8 cellular contexts compared by ENCODE assay signal in the genomic region with DNA sequence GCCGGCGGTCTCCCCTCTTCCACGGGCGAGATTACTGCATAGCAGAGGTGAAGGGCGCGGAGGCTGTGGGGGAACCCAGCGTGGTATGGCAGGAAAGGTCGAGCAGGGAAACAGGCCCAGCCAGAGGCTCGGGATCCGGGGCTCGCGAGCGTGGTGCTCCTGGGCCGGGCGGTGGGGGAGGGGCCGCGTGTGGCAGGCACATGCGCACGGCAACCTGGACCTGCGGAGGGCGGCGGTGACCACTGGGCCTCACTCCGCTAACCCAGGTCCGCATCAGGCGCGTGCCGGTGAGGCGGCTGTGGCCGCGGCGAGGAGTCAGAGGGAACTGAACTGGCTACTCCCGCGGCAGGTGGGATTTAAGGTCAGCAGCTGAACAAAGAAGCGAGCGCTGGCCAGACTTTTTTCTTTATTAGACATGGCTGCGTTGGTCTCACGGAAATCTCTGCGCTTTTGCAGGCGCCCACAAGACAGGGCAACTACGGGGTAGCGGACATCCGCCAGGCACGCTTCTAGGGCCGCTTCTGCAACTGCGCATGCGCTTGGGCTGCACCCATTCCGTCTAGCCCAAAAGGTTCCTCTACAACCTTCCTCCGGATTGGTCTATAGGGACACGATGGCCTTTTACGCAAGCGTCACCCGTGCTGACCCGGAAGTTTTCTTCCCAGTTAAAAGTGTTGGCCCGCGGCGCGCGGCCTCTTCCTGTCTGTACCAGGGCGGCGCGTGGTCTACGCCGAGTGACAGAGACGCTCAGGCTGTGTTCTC. TPM values are rescaled to one million over a fixed set of nuclear protein-coding genes. Genes with fewer than 3 reads are reported as not detected.
A peak's percentile ranks its signal among the peaks of the same experiment; 100 is the strongest.
DNase-seq lines count a peak whose midpoint lies in the region; ATAC-seq, FAIRE-seq and TF ChIP-seq lines count a peak whose summit lies in the region.

A gene (plus strand): TSS at position 694 of the 762 bp plus-strand sequence. CDS start 869 bp downstream, outside the sequence.

- TF ChIP-seq CTCF in OCI-LY3 (IDR thresholded peaks at IDR 0.05; ENCODE audit: low read depth, low read length) (no peak), endothelial cell of umbilical vein (IDR thresholded peaks at IDR 0.05; ENCODE audit: extremely low read depth in 1 of 2, insufficient read depth in 1 of 2, low read depth in 1 of 2, low read length in 2 of 2) (no peak)

- TF ChIP-seq POLR2A in endothelial cell of umbilical vein (IDR thresholded peaks at IDR 0.05; ENCODE audit: low read depth, low read length): peak; percentile 97

- no peaks in the 10 kb centered on the region for H3K9me1 ChIP-seq in endothelial cell of umbilical vein (replicated peaks; ENCODE audit: control insufficient read depth, extremely low read depth, insufficient read depth, low read length)

- peak within 1 kb of the TSS; percentile 94 for H3K4me2 ChIP-seq in OCI-LY3 (ENCODE audit: low read length)
- peak within 1 kb of the TSS; percentile 76 for H3K4me2 ChIP-seq in endothelial cell of umbilical vein (ENCODE audit: insufficient read depth, low read length)

- POLR2A ChIA-PET in endothelial cell of umbilical vein (lab: Charles Lee): no interaction called here

- H2AFZ ChIP-seq in OCI-LY3 (ENCODE audit: low read depth, low read length) (no peak within 1 kb of the TSS), endothelial cell of umbilical vein (ENCODE audit: low read depth, low read length) (peak within 1 kb of the TSS; percentile 66)

- H3K9me3 ChIP-seq in OCI-LY3 (ENCODE audit: insufficient read depth, low read length): no peaks in the 10 kb centered on the region
- no peaks in the 10 kb centered on the region for H3K9me3 ChIP-seq in endothelial cell of umbilical vein (replicated peaks; ENCODE audit: control insufficient read depth, insufficient read depth, low read length)

- peak; percentile 76 for ATAC-seq in GM21515 (IDR thresholded peaks at IDR 0.05; ENCODE audit: unreplicated experiment)

- FAIRE-seq in endothelial cell of umbilical vein (lab: Jason Lieb, UNC): peak; percentile 100

- CTCF ChIA-PET in endothelial cell of umbilical vein (lab: Charles Lee): no interaction called here

- H3K36me3 ChIP-seq in OCI-LY3 (replicated peaks; ENCODE audit: low read depth, low read length): peaks cover 25% of the 10 kb centered on the region
- peaks cover 0 to 5% of the 10 kb centered on the region in 2 experiments for H3K36me3 ChIP-seq in endothelial cell of umbilical vein (ENCODE audit: control insufficient read depth in 2 of 2, extremely low read depth in 1 of 2, insufficient read depth in 2 of 2, low read length in 2 of 2)

- peak within 1 kb of the TSS; percentile 90 for H3K27ac ChIP-seq in OCI-LY3 (ENCODE audit: low read length)
- H3K27ac ChIP-seq in endothelial cell of umbilical vein (ENCODE audit: insufficient read depth, low read depth, low read length): peak within 1 kb of the TSS; percentile 88

- intact Hi-C loops in endothelial cell of umbilical vein (cut with micrococcal nuclease): loop anchor here (1.0 to 2.0 kb wide), 3 partner anchors 9 to 173 kb away; a partner anchor contains a TSS

- H3K9ac ChIP-seq in OCI-LY3 (ENCODE audit: low read length) (peak within 1 kb of the TSS; percentile 95), endothelial cell of umbilical vein (replicated peaks; ENCODE audit: extremely low read depth, insufficient read depth, low read length) (peak within 1 kb of the TSS; percentile 91)

- H3K27me3 ChIP-seq in OCI-LY3 (ENCODE audit: low read depth, low read length): no peaks in the 10 kb centered on the region
- no peaks in the 10 kb centered on the region for H3K27me3 ChIP-seq in endothelial cell of umbilical vein (ENCODE audit: control insufficient read depth in 2 of 2, insufficient read depth in 2 of 2, low read length in 2 of 2)

- H3K4me1 ChIP-seq in OCI-LY3 (ENCODE audit: low read length): peaks cover 32% of the 10 kb centered on the region
- peaks cover 17% of the 10 kb centered on the region for H3K4me1 ChIP-seq in endothelial cell of umbilical vein (ENCODE audit: control insufficient read depth, extremely low read depth, insufficient read depth, low read length)

- dilution Hi-C loops in endothelial cell of umbilical vein (cut with MboI; ENCODE audit: extremely low pct_ligation_motif_present, low sequenced_read_pairs): no loop called here

- peak within 1 kb of the TSS; percentile 86 for H3K4me3 ChIP-seq in OCI-LY3 (ENCODE audit: low read length)
- H3K4me3 ChIP-seq in endothelial cell of umbilical vein (replicated peaks in 1 of 3; ENCODE audit: insufficient read depth in 1 of 3, low read depth in 1 of 3, low read length in 3 of 3): peak within 1 kb of the TSS; percentile 67 to 93 (median 75)

- peaks cover 26% of the 10 kb centered on the region for H4K20me1 ChIP-seq in OCI-LY3 (ENCODE audit: insufficient read depth, low read length)
- peaks cover 2% of the 10 kb centered on the region for H4K20me1 ChIP-seq in endothelial cell of umbilical vein (replicated peaks; ENCODE audit: control insufficient read depth, extremely low read depth, insufficient read depth, low read length)

- peak; percentile 97 for DNase-seq in D341Med (ENCODE audit: low spot score)
- peak; percentile 99 for DNase-seq in HuH-7 (ENCODE audit: low spot score)
- peak; percentile 98 for DNase-seq in activated CD8-positive, alpha-beta memory T cell treated with anti-CD3 and anti-CD28 coated beads, Interleukin-2, amount 50 U/mL, for 48 hours
- peak; percentile 98 for DNase-seq in endothelial cell of umbilical vein (ENCODE audit: low read depth, low spot score)
- peak; percentile 99 for DNase-seq in midbrain (lab: John Stamatoyannopoulos, UW)
- DNase-seq in stimulated activated CD8-positive, alpha-beta memory T cell treated with anti-CD3 and anti-CD28 coated beads, Interleukin-2, amount 100 ng/mL, for 1 hour (ENCODE audit: low read depth in 2 of 2): peak; percentile 87 to 91

- BruUV-seq in endothelial cell of umbilical vein (replicated peaks; lab: Mats Ljungman, UMichigan): TSS peak; percentile 85

- H3K79me2 ChIP-seq in OCI-LY3 (ENCODE audit: low read length) (peaks cover 74% of the 10 kb centered on the region), endothelial cell of umbilical vein (ENCODE audit: control insufficient read depth, insufficient read depth, low read length) (peaks cover 33% of the 10 kb centered on the region)

TF ChIP-seq in endothelial cell of umbilical vein, 7 proteins besides CTCF, POLR2A, EP300 and RAD21:
- TF ChIP-seq, protein P1, sequence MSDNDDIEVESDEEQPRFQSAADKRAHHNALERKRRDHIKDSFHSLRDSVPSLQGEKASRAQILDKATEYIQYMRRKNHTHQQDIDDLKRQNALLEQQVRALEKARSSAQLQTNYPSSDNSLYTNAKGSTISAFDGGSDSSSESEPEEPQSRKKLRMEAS (IDR thresholded peaks at IDR 0.05; ENCODE audit: insufficient read depth, insufficient read length): peak; percentile 50
- TF ChIP-seq JUN (IDR thresholded peaks at IDR 0.05; ENCODE audit: borderline replicate concordance, insufficient read depth, insufficient read length, low read depth): no peak
- peak; percentile 94 for TF ChIP-seq POLR2AphosphoS5 (IDR thresholded peaks at IDR 0.05; ENCODE audit: insufficient read depth, low read depth, low read length)
- TF ChIP-seq MYC (IDR thresholded peaks at IDR 0.05; ENCODE audit: low read depth, low read length): peak; percentile 98

RNA-seq across cellular contexts. Expression of the gene that starts here (rescaled TPM):
- 945 and 993 TPM in 2 replicates for total RNA-seq in endothelial cell of umbilical vein
- polyA plus RNA-seq in endothelial cell of umbilical vein: 3,430 and 4,008 TPM in 2 replicates
- polyA plus RNA-seq in endothelial cell of umbilical vein (2011; cell fraction: cytosol; rRNA removed): 2,572 and 2,789 TPM in 2 replicates
- 713 and 831 TPM in 2 replicates for polyA plus RNA-seq in endothelial cell of umbilical vein (2011; cell fraction: nucleus; rRNA removed)
- 1,416 and 2,035 TPM in 2 replicates for polyA plus RNA-seq in endothelial cell of umbilical vein (2012)
- polyA minus RNA-seq in endothelial cell of umbilical vein: 1,548 and 1,681 TPM in 2 replicates
- 1,257 TPM for polyA minus RNA-seq in endothelial cell of umbilical vein (2011; cell fraction: cytosol; rRNA and poly(A)+ RNA removed)
- polyA minus RNA-seq in endothelial cell of umbilical vein (2011; cell fraction: nucleus; rRNA and poly(A)+ RNA removed): 223 and 251 TPM in 2 replicates

Comparison
In these comparisons a context has a peak if more than half of its experiments do, and no peak if none do; other contexts are left out.
1. Peak in every context shown above with its lines: DNase-seq, ATAC-seq, H3K4me3 ChIP-seq and H3K27ac ChIP-seq.